ENCODE assay signal across 15 cellular contexts in the genomic region with DNA sequence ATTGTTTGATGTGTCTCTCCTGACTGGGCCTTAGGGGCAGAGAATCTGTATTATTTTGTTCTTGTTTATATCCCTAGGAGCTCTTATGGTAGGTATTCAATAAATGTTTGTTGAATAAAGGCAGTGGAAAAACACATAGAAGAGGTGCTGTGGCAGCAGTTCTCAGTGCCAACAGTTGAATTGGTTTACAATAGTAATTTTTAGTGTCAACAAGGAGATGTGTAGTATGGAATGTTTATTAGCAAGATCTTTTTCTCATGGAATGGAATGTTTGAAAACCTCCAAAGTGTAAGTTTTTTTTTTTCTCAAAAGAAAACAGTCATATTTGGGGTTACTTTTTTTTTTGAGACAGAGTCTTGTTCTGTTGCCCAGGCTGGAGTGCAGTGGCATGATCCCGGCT. TPM values are rescaled to one million over a fixed set of nuclear protein-coding genes. Genes with fewer than 3 reads are reported as not detected.
DNase-seq lines count a peak whose midpoint lies in the region; ATAC-seq, FAIRE-seq and TF ChIP-seq lines count a peak whose summit lies in the region.
"Had no signal": no experiment of that assay in that cellular context is flagged by ENCODE, and none has a peak within 500 bp of the region (broad histone marks: within the 10 kb centered on the region; RNA-seq: fewer than 3 reads in every experiment).

No MANE protein-coding gene starts in this region.

- H3K4me3 ChIP-seq in mammary epithelial cell (replicated peaks in 1 of 3; ENCODE audit: insufficient read depth in 1 of 3, low read depth in 2 of 3, low read length in 3 of 3) (peak overlapping the region in 1 of 3 experiments; percentile 48), HepG2 (replicated peaks in 1 of 3; ENCODE audit: insufficient read depth in 1 of 3, low read depth in 2 of 3, low read length in 3 of 3) (no peak overlapping the region), upper lobe of left lung (no peak overlapping the region)
- H3K4me3 ChIP-seq: BLaER1 treated with 17β-estradiol and CSF1 and Interleukin-3, amounts not matched to agents 10 nM and 100 nM; upper lobe of right lung had no signal

- peaks cover 45% of the 10 kb centered on the region for H3K36me3 Mint-ChIP-seq in MCF 10A (ENCODE audit: insufficient read depth, unreplicated experiment)
- peaks cover 25% of the 10 kb centered on the region for H3K36me3 Mint-ChIP-seq in activated naive CD8-positive, alpha-beta T cell treated with anti-CD3 and anti-CD28 coated beads, Interleukin-2, amount 10 ng/mL, durations not matched to agents 7 days and 5 days

- H3K9ac ChIP-seq in mammary epithelial cell (ENCODE audit: insufficient read depth, low read length) (peak overlapping the region; percentile 37), HepG2 (ENCODE audit: insufficient read depth, low read depth, low read length) (no peak overlapping the region)
- H3K9ac ChIP-seq: BLaER1 treated with 17β-estradiol and CSF1 and Interleukin-3, amounts not matched to agents 10 nM and 100 nM had no signal

- H3K4me2 ChIP-seq in mammary epithelial cell (ENCODE audit: insufficient read depth, low read depth, low read length) (peak overlapping the region; percentile 86), HepG2 (ENCODE audit: low read depth, low read length) (no peak overlapping the region)

- H3K4me1 ChIP-seq in mammary epithelial cell (ENCODE audit: insufficient read depth, low read length) (peaks cover 4% of the 10 kb centered on the region), HepG2 (ENCODE audit: insufficient read depth, low read length) (peaks cover 61% of the 10 kb centered on the region), upper lobe of left lung (peaks cover 19 to 27% (median 23%) of the 10 kb centered on the region in 4 donors)

- BruUV-seq in mammary epithelial cell (replicated peaks; lab: Mats Ljungman, UMichigan): no TSS peak
- no TSS peak for BruUV-seq in MCF 10A (replicated peaks; lab: Mats Ljungman, UMichigan)
- no TSS peak for BruUV-seq in HepG2 (replicated peaks; lab: Mats Ljungman, UMichigan)

- no peak for TF ChIP-seq RAD21 in HepG2 (CRISPR knock-in tag; IDR thresholded peaks at IDR 0.05)

- no peak overlapping the region for H3K27ac Mint-ChIP-seq in MCF 10A (ENCODE audit: low read depth, unreplicated experiment)
- peak overlapping the region; percentile 17 for H3K27ac Mint-ChIP-seq in activated naive CD8-positive, alpha-beta T cell treated with anti-CD3 and anti-CD28 coated beads, Interleukin-2, amount 10 ng/mL, durations not matched to agents 7 days and 5 days

- H3K9me3 Mint-ChIP-seq in MCF 10A (ENCODE audit: unreplicated experiment): no peaks in the 10 kb centered on the region
- H3K9me3 Mint-ChIP-seq in activated naive CD8-positive, alpha-beta T cell treated with anti-CD3 and anti-CD28 coated beads, Interleukin-2, amount 10 ng/mL, durations not matched to agents 7 days and 5 days: no peaks in the 10 kb centered on the region

- H3K36me3 ChIP-seq in mammary epithelial cell (ENCODE audit: insufficient read depth, low read length): no peaks in the 10 kb centered on the region
- H3K36me3 ChIP-seq in HepG2 (replicated peaks in 1 of 2; ENCODE audit: control insufficient read depth in 1 of 2, insufficient read depth in 2 of 2, low read length in 2 of 2): peaks cover 16 to 52% of the 10 kb centered on the region in 2 experiments
- peaks cover 0 to 16% (median 0%) of the 10 kb centered on the region in 4 donors for H3K36me3 ChIP-seq in upper lobe of left lung

- POLR2A ChIA-PET in MCF 10A (lab: Yijun Ruan, JAX): interaction anchor here (0.8 to 1.4 kb wide), 3 partner anchors 12 to 34 kb away, joined by 3 to 5 read pairs (median 3); no protein-coding TSS in a partner anchor
- POLR2A ChIA-PET in activated naive CD8-positive, alpha-beta T cell treated with anti-CD3 and anti-CD28 coated beads, Interleukin-2, amount 10 ng/mL, durations not matched to agents 7 days and 5 days (lab: Charles Lee): interaction anchor here (0.7 to 1.1 kb wide), 2 partner anchors 28 to 825 kb away, joined by 3 to 5 read pairs; partner anchors contain the start of gene ASXL1
- POLR2A ChIA-PET in HepG2 (lab: Yijun Ruan, JAX): interaction anchor here (1.4 kb wide), 1 partner anchor 96 kb away, joined by 3 read pairs; no protein-coding TSS in a partner anchor

- H4K20me1 ChIP-seq in mammary epithelial cell (ENCODE audit: insufficient read depth, low read length) (no peaks in the 10 kb centered on the region), HepG2 (ENCODE audit: insufficient read depth, low read length) (peaks cover 51% of the 10 kb centered on the region)

- peaks cover 15% of the 10 kb centered on the region for H3K4me1 Mint-ChIP-seq in MCF 10A (ENCODE audit: insufficient read depth, unreplicated experiment)
- H3K4me1 Mint-ChIP-seq in activated naive CD8-positive, alpha-beta T cell treated with anti-CD3 and anti-CD28 coated beads, Interleukin-2, amount 10 ng/mL, durations not matched to agents 7 days and 5 days: peaks cover 40% of the 10 kb centered on the region

- ATAC-seq in activated naive CD8-positive, alpha-beta T cell treated with anti-CD3 and anti-CD28 coated beads, Interleukin-2, amount 10 ng/mL, durations not matched to agents 7 days and 5 days (ENCODE audit: low read depth): no peak
- ATAC-seq in HepG2 (no peak), upper lobe of left lung (ENCODE audit: low FRiP score in 2 of 2) (no peak), GM18868 (IDR thresholded peaks at IDR 0.05; ENCODE audit: unreplicated experiment) (no peak)
- ATAC-seq: upper lobe of right lung had no signal

- H3K79me2 ChIP-seq in mammary epithelial cell (ENCODE audit: insufficient read depth, low read length) (peaks cover 80% of the 10 kb centered on the region), HepG2 (ENCODE audit: insufficient read depth, low read length) (peaks cover 86% of the 10 kb centered on the region)

- in situ Hi-C loops in mammary epithelial cell (cut with MboI; ENCODE audit: low sequenced_read_pairs in 2 of 2) (no loop called here), HepG2 (cut with HindIII; ENCODE audit: extremely low pct_ligation_motif_present, low pct_unique_long_range_greater_than_20kb) (no loop called here)

- dilution Hi-C loops in mammary epithelial cell (cut with HindIII; ENCODE audit: low sequenced_read_pairs): loop anchor here (5.0 kb wide), 1 partner anchor 51 kb away; no protein-coding TSS in a partner anchor

- no peak overlapping the region for H2AFZ ChIP-seq in mammary epithelial cell (ENCODE audit: low read depth, low read length)
- H2AFZ ChIP-seq in HepG2 (ENCODE audit: low read length): no peak overlapping the region

- no peak for DNase-seq in mammary epithelial cell
- DNase-seq in MCF 10A (ENCODE audit: unreplicated experiment): no peak
- DNase-seq in activated naive CD8-positive, alpha-beta T cell treated with anti-CD3 and anti-CD28 coated beads, Interleukin-2, amount 10 ng/mL, durations not matched to agents 7 days and 5 days: no peak
- DNase-seq in HepG2 (ENCODE audit: low spot score): no peak
- no peak for DNase-seq in upper lobe of left lung
- DNase-seq in pons (ENCODE audit: low spot score): no peak
- DNase-seq in C1 segment of cervical spinal cord (lab: John Stamatoyannopoulos, UW): no peak
- DNase-seq: activated CD8-positive, alpha-beta memory T cell treated with anti-CD3 and anti-CD28 coated beads for 24 hours; anterior cingulate cortex; hypothalamus; NCI-H146; upper lobe of right lung had no signal

- TF ChIP-seq CTCF in mammary epithelial cell (conservative IDR thresholded peaks at IDR 0.05 in 1 of 2, IDR thresholded peaks at IDR 0.05 in 1 of 2; ENCODE audit: extremely low read depth in 1 of 2, insufficient read depth in 1 of 2, low read depth in 1 of 2, low read length in 2 of 2) (no peak), MCF 10A (IDR thresholded peaks at IDR 0.05; ENCODE audit: unreplicated experiment) (no peak), HepG2 (CRISPR knock-in tag; IDR thresholded peaks at IDR 0.05) (no peak), upper lobe of left lung (IDR thresholded peaks at IDR 0.05) (no peak)

- WGBS in mammary epithelial cell (ENCODE audit: low coverage, missing lambda C conversion rate): 100% methylated on average over 1 of the region's 1 CpG
- 97% methylated on average over 1 of the region's 1 CpG for WGBS in HepG2 (ENCODE audit: low lambda C conversion rate)
- WGBS in upper lobe of left lung, 2 donors: 73 to 90% methylated on average over 1 of the region's 1 CpG

- intact Hi-C loops in mammary epithelial cell (cut with micrococcal nuclease) (no loop called here), MCF 10A (cut with micrococcal nuclease) (no loop called here), HepG2 (cut with micrococcal nuclease; ENCODE audit: unreplicated experiment) (no loop called here)

- TF ChIP-seq POLR2A in HepG2 (IDR thresholded peaks at IDR 0.05; ENCODE audit: insufficient read depth in 1 of 2, low read depth in 2 of 2, low read length in 2 of 2) (no peak), upper lobe of left lung (IDR thresholded peaks at IDR 0.05) (no peak)

- H3K9me3 ChIP-seq in mammary epithelial cell (replicated peaks; ENCODE audit: insufficient read depth, low read length) (no peaks in the 10 kb centered on the region), HepG2 (ENCODE audit: low read length) (no peaks in the 10 kb centered on the region), upper lobe of left lung (no peaks in the 10 kb centered on the region)
- H3K9me3 ChIP-seq: BLaER1 treated with 17β-estradiol and CSF1 and Interleukin-3, amounts not matched to agents 10 nM and 100 nM; upper lobe of right lung had no signal

- H3K27ac ChIP-seq in mammary epithelial cell (ENCODE audit: insufficient read depth, low read depth, low read length) (peak overlapping the region; percentile 35), HepG2 (ENCODE audit: extremely low read length, insufficient read depth, low read length) (no peak overlapping the region), upper lobe of left lung (peak overlapping the region in 3 of 4 donors; percentile 4 to 39 (median 35))
- H3K27ac ChIP-seq: BLaER1 treated with 17β-estradiol and CSF1 and Interleukin-3, amounts not matched to agents 10 nM and 100 nM; upper lobe of right lung had no signal

- no peak overlapping the region for H3K4me3 Mint-ChIP-seq in MCF 10A (ENCODE audit: unreplicated experiment)
- H3K4me3 Mint-ChIP-seq in activated naive CD8-positive, alpha-beta T cell treated with anti-CD3 and anti-CD28 coated beads, Interleukin-2, amount 10 ng/mL, durations not matched to agents 7 days and 5 days: no peak overlapping the region

- H3K27me3 Mint-ChIP-seq in MCF 10A (ENCODE audit: insufficient read depth, unreplicated experiment): no peaks in the 10 kb centered on the region
- H3K27me3 Mint-ChIP-seq in activated naive CD8-positive, alpha-beta T cell treated with anti-CD3 and anti-CD28 coated beads, Interleukin-2, amount 10 ng/mL, durations not matched to agents 7 days and 5 days: no peaks in the 10 kb centered on the region

- CTCF ChIA-PET in mammary epithelial cell (lab: Charles Lee; ENCODE audit: low non-redundant PET) (no interaction called here), MCF 10A (lab: Yijun Ruan, JAX) (interaction anchor here (0.5 to 0.7 kb wide), 3 partner anchors 37 to 288 kb away, joined by 3 read pairs; no protein-coding TSS in a partner anchor), HepG2 (lab: Yijun Ruan, JAX; ENCODE audit: low intra/inter-chr PET ratio, low total read pairs) (no interaction called here)

- FAIRE-seq in HepG2 (lab: Jason Lieb, UNC): no peak
- FAIRE-seq: endothelial cell of umbilical vein had no signal

- no peak for TF ChIP-seq EP300 in HepG2 (IDR thresholded peaks at IDR 0.05; ENCODE audit: low read depth in 2 of 2, low read length in 2 of 2)
- TF ChIP-seq EP300 in HepG2 (CRISPR knock-in tag; IDR thresholded peaks at IDR 0.05; ENCODE audit: borderline replicate concordance): no peak
- TF ChIP-seq EP300 in upper lobe of left lung (IDR thresholded peaks at IDR 0.05): no peak

- H3K27me3 ChIP-seq in mammary epithelial cell (ENCODE audit: insufficient read depth, low read length) (no peaks in the 10 kb centered on the region), HepG2 (ENCODE audit: control insufficient read depth in 1 of 2, insufficient read depth in 2 of 2, low read length in 2 of 2) (no peaks in the 10 kb centered on the region), upper lobe of left lung (no peaks in the 10 kb centered on the region)
- H3K27me3 ChIP-seq: BLaER1 treated with 17β-estradiol and CSF1 and Interleukin-3, amounts not matched to agents 10 nM and 100 nM; upper lobe of right lung had no signal

RNA-seq across cellular contexts. Expression of gene ASXL1, which starts 28.0 kb away (rescaled TPM):
- 10 to 100 TPM; 37.2 to 60.1 TPM for total RNA-seq in mammary epithelial cell
- 23.8 TPM for polyA plus RNA-seq in mammary epithelial cell
- polyA minus RNA-seq in mammary epithelial cell: 41.9 TPM
- total RNA-seq in MCF 10A (2022): 58.9 and 69.9 TPM in 2 replicates
- 100 to 1,000 TPM; 102 to 107 TPM for total RNA-seq in activated naive CD8-positive, alpha-beta T cell treated with anti-CD3 and anti-CD28 coated beads, Interleukin-2, amount 10 ng/mL, durations not matched to agents 7 days and 5 days
- total RNA-seq in HepG2 (2016; rRNA removed; fragmentation: Illumina TruSeq; extraction: Trizol): 47.3 and 62.1 TPM in 2 replicates
- 105 and 126 TPM in 2 replicates for total RNA-seq in HepG2 (2016; cell fraction: cytosol; rRNA removed; fragmentation: Illumina TruSeq; extraction: Trizol; ENCODE audit: low read depth)
- total RNA-seq in HepG2 (2016; cell fraction: insoluble cytoplasmic fraction; rRNA removed; fragmentation: Illumina TruSeq; extraction: Trizol): 44.0 and 55.9 TPM in 2 replicates
- total RNA-seq in HepG2 (2016; cell fraction: membrane; rRNA removed; fragmentation: Illumina TruSeq; extraction: Trizol): 30.9 and 35.4 TPM in 2 replicates
- total RNA-seq in HepG2 (2016; cell fraction: nucleus; rRNA removed; fragmentation: Illumina TruSeq; extraction: Trizol): 122 and 129 TPM in 2 replicates
- polyA plus RNA-seq in HepG2 (2011; rRNA removed): 74.8 and 87.6 TPM in 2 replicates
- polyA plus RNA-seq in HepG2 (2011; cell fraction: cytosol; rRNA removed): 40.1 and 42.6 TPM in 2 replicates
- polyA plus RNA-seq in HepG2 (2011; cell fraction: nucleus; rRNA removed): 375 and 376 TPM in 2 replicates
- polyA plus RNA-seq in HepG2 (2012): 81.3 and 96.1 TPM in 2 replicates
- polyA plus RNA-seq in HepG2 (2016; cell fraction: cytosol; fragmentation: Illumina TruSeq; extraction: Trizol; ENCODE audit: low read depth): 26.1 and 28.4 TPM in 2 replicates
- polyA plus RNA-seq in HepG2 (2016; cell fraction: insoluble cytoplasmic fraction; fragmentation: Illumina TruSeq; extraction: Trizol; ENCODE audit: low read depth): 37.0 and 39.4 TPM in 2 replicates
- polyA plus RNA-seq in HepG2 (2016; cell fraction: membrane; fragmentation: Illumina TruSeq; extraction: Trizol; ENCODE audit: low read depth): 24.4 and 25.2 TPM in 2 replicates
- 241 and 272 TPM in 2 replicates for polyA plus RNA-seq in HepG2 (2016; cell fraction: nucleus; fragmentation: Illumina TruSeq; extraction: Trizol; ENCODE audit: insufficient read depth, low read depth)
- 94.1 and 144 TPM in 2 replicates for polyA minus RNA-seq in HepG2 (2011; rRNA and poly(A)+ RNA removed; ENCODE audit: low replicate concordance)
- polyA minus RNA-seq in HepG2 (2011; cell fraction: cytosol; rRNA and poly(A)+ RNA removed): 66.7 and 75.3 TPM in 2 replicates
- polyA minus RNA-seq in HepG2 (2011; cell fraction: nucleus; rRNA and poly(A)+ RNA removed): 263 and 294 TPM in 2 replicates
- 100 to 1,000 TPM in 3 of 6 donors, 10 to 100 TPM in 3; 60.6 to 389 (median 88.5) TPM for total RNA-seq in upper lobe of left lung
